ENCODE assay signal across 33 cellular contexts in genomic region chr2:176687350-176687749, GRCh38.
"Had no signal": no experiment of that assay in that cellular context is flagged by ENCODE, and none has a peak within 500 bp of the region (broad histone marks: within the 10 kb centered on the region; RNA-seq: fewer than 3 reads in every experiment).

No MANE protein-coding gene starts in this region.

- H3K36me3 ChIP-seq: adrenal gland, esophagus muscularis mucosa, gastrocnemius medialis had no signal

- H3K4me1 ChIP-seq: body of pancreas, foreskin keratinocyte, gastrocnemius medialis had no signal

- H3K4me1 Mint-ChIP-seq: activated CD4-positive, alpha-beta T cell treated with anti-CD3 and anti-CD28 coated beads for 36 hours; activated CD4-positive, alpha-beta T cell treated with anti-CD3 and anti-CD28 coated beads, Interleukin-2, amount 10 ng/mL, durations not matched to agents 24 days and 14 days; activated CD8-positive, alpha-beta memory T cell treated with anti-CD3 and anti-CD28 coated beads, Interleukin-2, amount 10 ng/mL, durations not matched to agents 7 days and 5 days; activated naive CD4-positive, alpha-beta T cell treated with anti-CD3 and anti-CD28 coated beads, Interleukin-2, amount 50 U/mL, for 24 hours; activated naive CD8-positive, alpha-beta T cell treated with anti-CD3 and anti-CD28 coated beads for 36 hours; activated naive CD8-positive, alpha-beta T cell treated with anti-CD3 and anti-CD28 coated beads, Interleukin-2, amount 50 U/mL, for 24 hours; central memory CD8-positive, alpha-beta T cell; T-helper 17 cell had no signal

- ATAC-seq: activated CD4-positive, alpha-beta T cell treated with anti-CD3 and anti-CD28 coated beads for 36 hours; activated CD8-positive, alpha-beta memory T cell treated with anti-CD3 and anti-CD28 coated beads, Interleukin-2, amount 10 ng/mL, durations not matched to agents 7 days and 5 days; activated CD8-positive, alpha-beta T cell treated with anti-CD3 and anti-CD28 coated beads, Interleukin-2, amount 10 ng/mL, durations not matched to agents 7 days and 5 days; activated naive CD8-positive, alpha-beta T cell treated with anti-CD3 and anti-CD28 coated beads, Interleukin-2, amount 50 U/mL, for 24 hours; body of pancreas; effector memory CD8-positive, alpha-beta T cell; foreskin keratinocyte; gastrocnemius medialis; T-helper 17 cell had no signal

- H3K27ac ChIP-seq: adrenal gland, body of pancreas, coronary artery, esophagus muscularis mucosa, foreskin keratinocyte, gastrocnemius medialis had no signal

- H3K4me3 Mint-ChIP-seq: activated CD4-positive, alpha-beta memory T cell treated with anti-CD3 and anti-CD28 coated beads for 36 hours; activated CD4-positive, alpha-beta T cell treated with anti-CD3 and anti-CD28 coated beads for 36 hours; activated CD4-positive, alpha-beta T cell treated with anti-CD3 and anti-CD28 coated beads, Interleukin-2, amount 10 ng/mL, durations not matched to agents 24 days and 14 days; activated CD8-positive, alpha-beta memory T cell treated with anti-CD3 and anti-CD28 coated beads, Interleukin-2, amount 10 ng/mL, durations not matched to agents 7 days and 5 days; activated CD8-positive, alpha-beta T cell treated with anti-CD3 and anti-CD28 coated beads, Interleukin-2, amount 10 ng/mL, durations not matched to agents 7 days and 5 days; activated naive CD4-positive, alpha-beta T cell treated with anti-CD3 and anti-CD28 coated beads for 36 hours; activated naive CD4-positive, alpha-beta T cell treated with anti-CD3 and anti-CD28 coated beads, Interleukin-2, amount 50 U/mL, for 24 hours; activated naive CD8-positive, alpha-beta T cell treated with anti-CD3 and anti-CD28 coated beads for 36 hours; activated naive CD8-positive, alpha-beta T cell treated with anti-CD3 and anti-CD28 coated beads, Interleukin-2, amount 50 U/mL, for 24 hours; activated T-helper 1 cell treated with anti-CD3 and anti-CD28 coated beads, Interleukin-12 subunit alpha, Interleukin-12 subunit beta, Interleukin-2, Interleukin-4 antibody, amounts not matched to agents 30 ng/mL and 10 ng/mL and 1 ng/mL, durations not matched to agents 14 hours and 24 hours and 36 hours; central memory CD8-positive, alpha-beta T cell; dendritic cell treated with granulocyte-macrophage colony-stimulating factor and Interleukin-4, amounts not matched to agents 40 ng/mL and 50 ng/mL, for 4 days; effector memory CD8-positive, alpha-beta T cell; T-helper 17 cell had no signal

- H3K4me3 ChIP-seq: adrenal gland, body of pancreas, coronary artery, esophagus muscularis mucosa, gastrocnemius medialis had no signal

- H3K36me3 Mint-ChIP-seq: activated CD4-positive, alpha-beta memory T cell treated with anti-CD3 and anti-CD28 coated beads for 36 hours; activated CD8-positive, alpha-beta memory T cell treated with anti-CD3 and anti-CD28 coated beads, Interleukin-2, amount 10 ng/mL, durations not matched to agents 7 days and 5 days; activated naive CD4-positive, alpha-beta T cell treated with anti-CD3 and anti-CD28 coated beads, Interleukin-2, amount 50 U/mL, for 24 hours; activated naive CD8-positive, alpha-beta T cell treated with anti-CD3 and anti-CD28 coated beads for 36 hours had no signal

- H3K27ac Mint-ChIP-seq: activated CD4-positive, alpha-beta memory T cell treated with anti-CD3 and anti-CD28 coated beads for 36 hours; activated CD4-positive, alpha-beta T cell treated with anti-CD3 and anti-CD28 coated beads for 36 hours; activated CD4-positive, alpha-beta T cell treated with anti-CD3 and anti-CD28 coated beads, Interleukin-2, amount 10 ng/mL, durations not matched to agents 24 days and 14 days; activated CD8-positive, alpha-beta memory T cell treated with anti-CD3 and anti-CD28 coated beads, Interleukin-2, amount 10 ng/mL, durations not matched to agents 7 days and 5 days; activated CD8-positive, alpha-beta T cell treated with anti-CD3 and anti-CD28 coated beads, Interleukin-2, amount 10 ng/mL, durations not matched to agents 7 days and 5 days; activated naive CD4-positive, alpha-beta T cell treated with anti-CD3 and anti-CD28 coated beads for 36 hours; activated naive CD4-positive, alpha-beta T cell treated with anti-CD3 and anti-CD28 coated beads, Interleukin-2, amount 50 U/mL, for 24 hours; activated naive CD8-positive, alpha-beta T cell treated with anti-CD3 and anti-CD28 coated beads for 36 hours; activated naive CD8-positive, alpha-beta T cell treated with anti-CD3 and anti-CD28 coated beads, Interleukin-2, amount 50 U/mL, for 24 hours; activated T-helper 1 cell treated with anti-CD3 and anti-CD28 coated beads, Interleukin-12 subunit alpha, Interleukin-12 subunit beta, Interleukin-2, Interleukin-4 antibody, amounts not matched to agents 30 ng/mL and 10 ng/mL and 1 ng/mL, durations not matched to agents 14 hours and 24 hours and 36 hours; activated T-helper 2 cell treated with anti-CD3 and anti-CD28 coated beads, Interferon-gamma antibody, Interleukin-2, Interleukin-4, amounts not matched to agents 10 μg/mL and 5 μg/mL and 100 μg/mL, durations not matched to agents 14 hours and 24 hours and 36 hours; dendritic cell treated with granulocyte-macrophage colony-stimulating factor and Interleukin-4, amounts not matched to agents 40 ng/mL and 50 ng/mL, for 4 days; effector memory CD8-positive, alpha-beta T cell; T-helper 17 cell had no signal

- H3K27me3 ChIP-seq: adrenal gland, body of pancreas, esophagus muscularis mucosa, gastrocnemius medialis had no signal

- H3K9me3 Mint-ChIP-seq: activated CD4-positive, alpha-beta memory T cell treated with anti-CD3 and anti-CD28 coated beads for 36 hours; activated CD4-positive, alpha-beta T cell treated with anti-CD3 and anti-CD28 coated beads, Interleukin-2, amount 10 ng/mL, durations not matched to agents 24 days and 14 days; activated naive CD4-positive, alpha-beta T cell treated with anti-CD3 and anti-CD28 coated beads for 36 hours; activated naive CD4-positive, alpha-beta T cell treated with anti-CD3 and anti-CD28 coated beads, Interleukin-2, amount 50 U/mL, for 24 hours; activated naive CD8-positive, alpha-beta T cell treated with anti-CD3 and anti-CD28 coated beads for 36 hours; activated naive CD8-positive, alpha-beta T cell treated with anti-CD3 and anti-CD28 coated beads, Interleukin-2, amount 50 U/mL, for 24 hours; activated T-helper 1 cell treated with anti-CD3 and anti-CD28 coated beads, Interleukin-12 subunit alpha, Interleukin-12 subunit beta, Interleukin-2, Interleukin-4 antibody, amounts not matched to agents 30 ng/mL and 10 ng/mL and 1 ng/mL, durations not matched to agents 14 hours and 24 hours and 36 hours; activated T-helper 2 cell treated with anti-CD3 and anti-CD28 coated beads, Interferon-gamma antibody, Interleukin-2, Interleukin-4, amounts not matched to agents 10 μg/mL and 5 μg/mL and 100 μg/mL, durations not matched to agents 14 hours and 24 hours and 36 hours; central memory CD8-positive, alpha-beta T cell; dendritic cell treated with granulocyte-macrophage colony-stimulating factor and Interleukin-4, amounts not matched to agents 40 ng/mL and 50 ng/mL, for 4 days; effector memory CD8-positive, alpha-beta T cell had no signal

- DNase-seq: activated CD4-positive, alpha-beta memory T cell treated with anti-CD3 and anti-CD28 coated beads for 36 hours; activated CD4-positive, alpha-beta T cell treated with anti-CD3 and anti-CD28 coated beads for 36 hours; activated CD4-positive, alpha-beta T cell treated with anti-CD3 and anti-CD28 coated beads, Interleukin-2, amount 10 ng/mL, durations not matched to agents 24 days and 14 days; activated CD4-positive, CD25-positive, alpha-beta regulatory T cell; activated CD4-positive, CD25-positive, alpha-beta regulatory T cell treated with anti-CD3 and anti-CD28 coated beads, Interleukin-2, amount 50 U/mL, for 72 hours; activated CD8-positive, alpha-beta memory T cell treated with anti-CD3 and anti-CD28 coated beads, Interleukin-2, amount 10 ng/mL, durations not matched to agents 7 days and 5 days; activated CD8-positive, alpha-beta memory T cell treated with anti-CD3 and anti-CD28 coated beads, Interleukin-2, amount 50 U/mL, for 4 hours; activated CD8-positive, alpha-beta T cell treated with anti-CD3 and anti-CD28 coated beads, Interleukin-2, amount 10 ng/mL, durations not matched to agents 7 days and 5 days; activated effector memory CD4-positive, alpha-beta T cell treated with anti-CD3 and anti-CD28 coated beads, Interleukin-2, amount 50 U/mL, for 16 hours; activated naive CD4-positive, alpha-beta T cell treated with anti-CD3 and anti-CD28 coated beads for 36 hours; activated naive CD8-positive, alpha-beta T cell treated with anti-CD3 and anti-CD28 coated beads for 36 hours; activated naive CD8-positive, alpha-beta T cell treated with anti-CD3 and anti-CD28 coated beads, Interleukin-2, amount 50 U/mL, for 24 hours; activated T-cell treated with anti-CD3 and anti-CD28 coated beads, Interleukin-2, amount 50 U/mL, for 1 hour; activated T-cell treated with anti-CD3 and anti-CD28 coated beads, Interleukin-2, amount 50 U/mL, for 48 hours; adrenal gland; amygdala; aorta; body of pancreas; effector CD4-positive, alpha-beta T cell; effector memory CD8-positive, alpha-beta T cell; erythroblast; foreskin keratinocyte; gastrocnemius medialis; glutamatergic neuron; T-helper 1 cell; T-helper 17 cell had no signal

- H3K9me3 ChIP-seq: adrenal gland, body of pancreas, esophagus muscularis mucosa, gastrocnemius medialis had no signal
